In the genomic region with DNA sequence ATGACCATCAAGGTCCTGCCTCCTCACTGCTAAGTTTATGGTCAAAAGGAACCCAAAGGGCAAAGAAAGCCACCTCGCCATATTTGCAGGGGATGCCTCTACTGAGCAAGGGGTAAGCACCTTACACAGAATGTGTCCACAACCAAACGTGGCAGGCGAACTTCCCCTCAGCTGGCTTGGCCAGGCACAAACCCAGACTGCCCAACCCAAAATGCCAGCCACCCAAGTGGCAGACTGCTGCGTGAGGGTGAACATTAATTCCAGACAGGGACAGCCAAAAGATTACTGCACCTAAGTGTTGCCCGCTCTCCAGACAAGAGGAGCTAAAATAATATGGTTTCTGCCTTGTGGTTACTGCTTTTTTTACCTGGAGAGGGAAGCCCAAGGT, we compare ENCODE assay signal across 12 cellular contexts. TPM values are rescaled to one million over a fixed set of nuclear protein-coding genes. Genes with fewer than 3 reads are reported as not detected.
A peak's percentile ranks its signal among the peaks of the same experiment; 100 is the strongest.
DNase-seq lines count a peak whose midpoint lies in the region; ATAC-seq, FAIRE-seq and TF ChIP-seq lines count a peak whose summit lies in the region.
"Had no signal": no experiment of that assay in that cellular context is flagged by ENCODE, and none has a peak within 500 bp of the region (broad histone marks: within the 10 kb centered on the region; RNA-seq: fewer than 3 reads in every experiment).

No MANE protein-coding gene starts in this region.

- H2AFZ ChIP-seq in mammary epithelial cell (ENCODE audit: low read depth, low read length): no peak overlapping the region

- H4K20me1 ChIP-seq in mammary epithelial cell (ENCODE audit: insufficient read depth, low read length): no peaks in the 10 kb centered on the region

- no peaks in the 10 kb centered on the region for H3K9me3 Mint-ChIP-seq in immature natural killer cell
- no peaks in the 10 kb centered on the region for H3K9me3 Mint-ChIP-seq in activated CD8-positive, alpha-beta T cell treated with anti-CD3 and anti-CD28 coated beads for 36 hours
- H3K9me3 Mint-ChIP-seq: activated naive CD8-positive, alpha-beta T cell treated with anti-CD3 and anti-CD28 coated beads, Interleukin-2, amount 10 ng/mL, durations not matched to agents 7 days and 5 days; natural killer cell; stimulated activated memory B cell treated with anti-CD40 and anti-IgM and Interleukin-4, amounts not matched to agents 10 μg/mL and 1 μg/mL and 100 μg/mL, for 72 hours had no signal

- H3K9ac ChIP-seq in ES-I3 (ENCODE audit: low read depth, low read length) (peak overlapping the region; percentile 22; the same call in 1 of the 2 replicates), mammary epithelial cell (ENCODE audit: insufficient read depth, low read length) (no peak overlapping the region), kidney (ENCODE audit: low read length in 2 of 2) (peak overlapping the region in 1 of 2 donors; percentile 59)

- no peak for TF ChIP-seq POLR2A in gastrocnemius medialis (IDR thresholded peaks at IDR 0.05)
- TF ChIP-seq POLR2A in GM18505 (IDR thresholded peaks at IDR 0.05; ENCODE audit: borderline replicate concordance, extremely low read depth, insufficient read depth, insufficient read length): no peak

- peak overlapping the region; percentile 78 for H3K4me2 ChIP-seq in mammary epithelial cell (ENCODE audit: insufficient read depth, low read depth, low read length)

- H3K4me3 Mint-ChIP-seq in immature natural killer cell: no peak overlapping the region
- no peak overlapping the region for H3K4me3 Mint-ChIP-seq in activated CD8-positive, alpha-beta T cell treated with anti-CD3 and anti-CD28 coated beads for 36 hours
- H3K4me3 Mint-ChIP-seq: activated naive CD8-positive, alpha-beta T cell treated with anti-CD3 and anti-CD28 coated beads, Interleukin-2, amount 10 ng/mL, durations not matched to agents 7 days and 5 days; natural killer cell; stimulated activated memory B cell treated with anti-CD40 and anti-IgM and Interleukin-4, amounts not matched to agents 10 μg/mL and 1 μg/mL and 100 μg/mL, for 72 hours had no signal

- DNase-seq in mammary epithelial cell (no peak), kidney (no peak), gastrocnemius medialis (no peak), immature natural killer cell (no peak)
- no peak for DNase-seq in stimulated activated CD4-positive, alpha-beta T cell treated with anti-CD3 and anti-CD28 coated beads, Interleukin-15, amount 100 ng/mL, for 24 hours
- no peak for DNase-seq in activated CD8-positive, alpha-beta T cell treated with anti-CD3 and anti-CD28 coated beads for 36 hours
- DNase-seq: activated naive CD8-positive, alpha-beta T cell treated with anti-CD3 and anti-CD28 coated beads, Interleukin-2, amount 10 ng/mL, durations not matched to agents 7 days and 5 days; effector CD4-positive, alpha-beta T cell; natural killer cell had no signal

- ATAC-seq in gastrocnemius medialis (peak; percentile 7 to 29), GM18505 (IDR thresholded peaks at IDR 0.05; ENCODE audit: unreplicated experiment) (no peak)
- no peak for ATAC-seq in activated CD8-positive, alpha-beta T cell treated with anti-CD3 and anti-CD28 coated beads for 36 hours
- ATAC-seq: natural killer cell had no signal

- no peak overlapping the region for H3K27ac Mint-ChIP-seq in immature natural killer cell
- no peak overlapping the region for H3K27ac Mint-ChIP-seq in activated CD8-positive, alpha-beta T cell treated with anti-CD3 and anti-CD28 coated beads for 36 hours
- H3K27ac Mint-ChIP-seq: activated naive CD8-positive, alpha-beta T cell treated with anti-CD3 and anti-CD28 coated beads, Interleukin-2, amount 10 ng/mL, durations not matched to agents 7 days and 5 days; natural killer cell; stimulated activated memory B cell treated with anti-CD40 and anti-IgM and Interleukin-4, amounts not matched to agents 10 μg/mL and 1 μg/mL and 100 μg/mL, for 72 hours had no signal

- H3K27me3 Mint-ChIP-seq in immature natural killer cell (ENCODE audit: low read depth in 3 of 3): peaks cover 0 to 30% (median 7%) of the 10 kb centered on the region in 3 donors
- peaks cover 52% of the 10 kb centered on the region for H3K27me3 Mint-ChIP-seq in activated CD8-positive, alpha-beta T cell treated with anti-CD3 and anti-CD28 coated beads for 36 hours

- CTCF ChIA-PET in mammary epithelial cell (lab: Charles Lee; ENCODE audit: low non-redundant PET): no interaction called here
- CTCF ChIA-PET in activated CD8-positive, alpha-beta T cell treated with anti-CD3 and anti-CD28 coated beads for 36 hours (lab: Charles Lee): no interaction called here

- H3K79me2 ChIP-seq in mammary epithelial cell (ENCODE audit: insufficient read depth, low read length): peaks cover 78% of the 10 kb centered on the region

- no peaks in the 10 kb centered on the region for H3K4me1 Mint-ChIP-seq in immature natural killer cell
- H3K4me1 Mint-ChIP-seq in activated CD8-positive, alpha-beta T cell treated with anti-CD3 and anti-CD28 coated beads for 36 hours (ENCODE audit: low read depth): no peaks in the 10 kb centered on the region
- H3K4me1 Mint-ChIP-seq: activated naive CD8-positive, alpha-beta T cell treated with anti-CD3 and anti-CD28 coated beads, Interleukin-2, amount 10 ng/mL, durations not matched to agents 7 days and 5 days; natural killer cell; stimulated activated memory B cell treated with anti-CD40 and anti-IgM and Interleukin-4, amounts not matched to agents 10 μg/mL and 1 μg/mL and 100 μg/mL, for 72 hours had no signal

- H3K4me3 ChIP-seq in mammary epithelial cell (replicated peaks in 1 of 3; ENCODE audit: insufficient read depth in 1 of 3, low read depth in 2 of 3, low read length in 3 of 3): no peak overlapping the region
- H3K4me3 ChIP-seq in kidney (ENCODE audit: low read length in 2 of 2): peak overlapping the region in 1 of 2 donors; percentile 29
- peak overlapping the region in 3 of 4 donors; percentile 48 to 57 (median 52) for H3K4me3 ChIP-seq in gastrocnemius medialis

- H3K4me1 ChIP-seq in ES-I3 (ENCODE audit: insufficient read depth, low read length) (peaks cover 6% of the 10 kb centered on the region; the same call in 1 of the 2 replicates), mammary epithelial cell (ENCODE audit: insufficient read depth, low read length) (peaks cover 14% of the 10 kb centered on the region), kidney (ENCODE audit: control insufficient read depth in 1 of 2, insufficient read depth in 1 of 2, low read depth in 1 of 2, low read length in 2 of 2) (peaks cover 59 to 81% of the 10 kb centered on the region in 2 donors), gastrocnemius medialis (peaks cover 41 to 60% of the 10 kb centered on the region in 2 donors)

- intact Hi-C loops in mammary epithelial cell (cut with micrococcal nuclease): no loop called here
- intact Hi-C loops in kidney (cut with DNase I): no loop called here
- intact Hi-C loops in gastrocnemius medialis (cut with DNase I; ENCODE audit: low total_unique reads): no loop called here
- intact Hi-C loops in activated CD8-positive, alpha-beta T cell treated with anti-CD3 and anti-CD28 coated beads for 36 hours (cut with micrococcal nuclease): no loop called here

- no peaks in the 10 kb centered on the region for H3K36me3 Mint-ChIP-seq in immature natural killer cell
- no peaks in the 10 kb centered on the region for H3K36me3 Mint-ChIP-seq in activated CD8-positive, alpha-beta T cell treated with anti-CD3 and anti-CD28 coated beads for 36 hours (ENCODE audit: low read depth)
- H3K36me3 Mint-ChIP-seq: activated naive CD8-positive, alpha-beta T cell treated with anti-CD3 and anti-CD28 coated beads, Interleukin-2, amount 10 ng/mL, durations not matched to agents 7 days and 5 days; natural killer cell; stimulated activated memory B cell treated with anti-CD40 and anti-IgM and Interleukin-4, amounts not matched to agents 10 μg/mL and 1 μg/mL and 100 μg/mL, for 72 hours had no signal

- in situ Hi-C loops in mammary epithelial cell (cut with MboI; ENCODE audit: low sequenced_read_pairs in 2 of 2): no loop called here
- in situ Hi-C loops in gastrocnemius medialis (cut with MboI; ENCODE audit: low sequenced_read_pairs in 4 of 4): no loop called here

- no peak for FAIRE-seq in kidney (lab: Jason Lieb, UNC)

- 95% methylated on average over 5 of the region's 5 CpGs for WGBS in mammary epithelial cell (ENCODE audit: low coverage, missing lambda C conversion rate)

- no peak for TF ChIP-seq CTCF in mammary epithelial cell (conservative IDR thresholded peaks at IDR 0.05 in 1 of 2, IDR thresholded peaks at IDR 0.05 in 1 of 2; ENCODE audit: extremely low read depth in 1 of 2, insufficient read depth in 1 of 2, low read depth in 1 of 2, low read length in 2 of 2)
- no peak for TF ChIP-seq CTCF in kidney (IDR thresholded peaks at IDR 0.05; ENCODE audit: borderline replicate concordance, extremely low read depth, insufficient read depth)
- TF ChIP-seq CTCF in gastrocnemius medialis (IDR thresholded peaks at IDR 0.05 in 4 of 5, conservative IDR thresholded peaks at IDR 0.05 in 1 of 5): no peak
- no peak for TF ChIP-seq CTCF in activated CD8-positive, alpha-beta T cell treated with anti-CD3 and anti-CD28 coated beads for 36 hours (IDR thresholded peaks at IDR 0.05)

- H3K9me3 ChIP-seq in ES-I3 (ENCODE audit: control insufficient read depth, insufficient read depth, low read length) (no peaks in the 10 kb centered on the region), mammary epithelial cell (replicated peaks; ENCODE audit: insufficient read depth, low read length) (no peaks in the 10 kb centered on the region), kidney (ENCODE audit: control insufficient read depth in 1 of 2, low read length in 2 of 2) (no peaks in the 10 kb centered on the region), gastrocnemius medialis (no peaks in the 10 kb centered on the region)

- no TSS peak for BruUV-seq in mammary epithelial cell (replicated peaks; lab: Mats Ljungman, UMichigan)

- dilution Hi-C loops in mammary epithelial cell (cut with HindIII; ENCODE audit: low sequenced_read_pairs): no loop called here

- no peaks in the 10 kb centered on the region for H3K27me3 ChIP-seq in mammary epithelial cell (ENCODE audit: insufficient read depth, low read length)
- H3K27me3 ChIP-seq in gastrocnemius medialis: no peaks in the 10 kb centered on the region

- no peak overlapping the region for H3K27ac ChIP-seq in mammary epithelial cell (ENCODE audit: insufficient read depth, low read depth, low read length)
- H3K27ac ChIP-seq in kidney (ENCODE audit: low read depth in 2 of 2, low read length in 2 of 2): peak overlapping the region; percentile 83 to 93
- H3K27ac ChIP-seq in gastrocnemius medialis: peak overlapping the region; percentile 82 to 87 (median 86)

- peaks cover 3% of the 10 kb centered on the region for H3K36me3 ChIP-seq in ES-I3 (ENCODE audit: insufficient read depth, low read length)
- H3K36me3 ChIP-seq in mammary epithelial cell (ENCODE audit: insufficient read depth, low read length): peaks cover 3% of the 10 kb centered on the region
- H3K36me3 ChIP-seq in kidney (ENCODE audit: control insufficient read depth in 1 of 2, insufficient read depth in 2 of 2, low read length in 2 of 2): no peaks in the 10 kb centered on the region
- H3K36me3 ChIP-seq in gastrocnemius medialis: no peaks in the 10 kb centered on the region

- POLR2A ChIA-PET in activated CD8-positive, alpha-beta T cell treated with anti-CD3 and anti-CD28 coated beads for 36 hours (lab: Charles Lee): interaction anchor here (1.2 kb wide), 1 partner anchor 66 kb away, joined by 3 read pairs; no protein-coding TSS in a partner anchor

RNA-seq across cellular contexts. Expression of a gene that starts 16.0 kb away (rescaled TPM):
- total RNA-seq in mammary epithelial cell: 1 to 10 TPM; 7.3 to 9.4 TPM
- polyA plus RNA-seq in mammary epithelial cell: 1.8 TPM
- polyA minus RNA-seq in mammary epithelial cell: 5.2 TPM
- total RNA-seq in kidney: 8.3 TPM
- polyA plus RNA-seq in kidney (ENCODE audit: insufficient read depth, low read depth, low replicate concordance): 4.1 TPM
- 1 to 10 TPM; 1.4 to 3.1 (median 2.9) TPM for total RNA-seq in gastrocnemius medialis
- polyA plus RNA-seq in immature natural killer cell: not detected
- total RNA-seq in activated CD8-positive, alpha-beta T cell treated with anti-CD3 and anti-CD28 coated beads for 36 hours: under 1 TPM; 0.20 to 0.38 TPM

Comparison
In these comparisons a context has a peak if more than half of its experiments do, and no peak if none do; other contexts are left out.
1. H3K4me3 ChIP-seq: peak in gastrocnemius medialis (3 of 4); none in mammary epithelial cell (0 of 3).
2. ATAC-seq: peak in gastrocnemius medialis (2 of 2); none in GM18505 (single experiment) and activated CD8-positive, alpha-beta T cell treated with anti-CD3 and anti-CD28 coated beads for 36 hours (single experiment).